In the genomic region with DNA sequence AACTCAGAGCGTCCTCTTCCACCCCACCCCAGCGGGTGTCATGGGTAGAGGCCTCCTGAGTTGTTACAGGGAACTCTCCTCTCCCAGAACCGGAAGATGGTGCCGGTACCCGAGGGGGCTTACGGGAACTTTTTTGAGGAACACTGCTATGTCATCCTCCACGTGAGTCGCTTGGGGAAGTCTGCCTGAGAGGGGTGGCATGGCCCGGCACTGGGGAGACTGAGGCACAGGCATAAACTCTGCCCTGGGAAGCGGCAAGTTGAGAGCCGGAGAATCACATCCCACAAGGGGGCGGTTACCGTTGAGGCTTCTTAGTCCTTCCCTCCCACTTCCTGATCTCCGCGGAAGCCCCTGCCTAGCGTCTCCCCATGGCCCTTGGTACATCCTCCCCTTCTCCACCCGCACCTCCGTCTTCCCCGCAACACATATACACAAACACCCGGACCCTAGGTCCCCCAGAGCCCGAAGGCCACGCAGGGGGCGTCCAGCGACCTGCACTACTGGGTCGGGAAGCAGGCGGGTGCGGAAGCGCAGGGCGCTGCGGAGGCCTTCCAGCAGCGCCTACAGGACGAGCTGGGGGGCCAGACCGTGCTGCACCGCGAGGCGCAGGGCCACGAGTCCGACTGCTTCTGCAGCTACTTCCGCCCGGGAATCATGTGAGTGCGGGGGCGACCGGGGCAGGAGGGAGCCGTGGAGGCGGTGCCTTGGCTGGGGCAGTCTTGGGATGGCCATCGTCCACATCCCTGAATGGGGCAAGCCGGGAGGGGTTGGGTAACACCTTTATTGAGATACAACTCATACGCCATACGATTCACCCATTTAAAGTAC, we compare ENCODE assay signal across 1 cellular context.
TF ChIP-seq lines count a peak whose summit lies in the region.

No MANE protein-coding gene starts in this region.

TF ChIP-seq in K562, 482 proteins besides CTCF, POLR2A, EP300 and RAD21 (continued from another document and continues in another):
- TF ChIP-seq ZBTB40 (IDR thresholded peaks at IDR 0.05) (peak; percentile 94), ZBTB40 (CRISPR knock-in tag; IDR thresholded peaks at IDR 0.05) (no peak), TFAP4 (CRISPR knock-in tag; IDR thresholded peaks at IDR 0.05; ENCODE audit: borderline replicate concordance) (peak; percentile 94), U2AF1 (optimal IDR thresholded peaks at IDR 0.05; ENCODE audit: low read depth, low read length) (no peak), PTBP1 (IDR thresholded peaks at IDR 0.05; ENCODE audit: low read depth, low read length) (0 out of 2 replicates have a peak, but pooled peaks have one; percentile 14), NFATC3 (IDR thresholded peaks at IDR 0.05) (peak; percentile 20; the same call in 1 of the 2 replicates), TEAD2 (tag; IDR thresholded peaks at IDR 0.05) (no peak), ZNF184 (CRISPR knock-in tag; IDR thresholded peaks at IDR 0.05) (no peak), ZNF395 (CRISPR knock-in tag; IDR thresholded peaks at IDR 0.05) (no peak), KHSRP (IDR thresholded peaks at IDR 0.05) (no peak), ZNF212 (CRISPR knock-in tag; IDR thresholded peaks at IDR 0.05) (0 out of 2 replicates have a peak, but pooled peaks have one; percentile 44), ZFP36 (IDR thresholded peaks at IDR 0.05; ENCODE audit: low read depth, low read length, partially characterized antibody) (no peak), IFI16 (CRISPR knock-in tag; IDR thresholded peaks at IDR 0.05) (no peak), CCNT2 (IDR thresholded peaks at IDR 0.05; ENCODE audit: borderline replicate concordance, extremely low read depth, insufficient read length, low read depth, low read length) (peak; percentile 82), ZNF407 (IDR thresholded peaks at IDR 0.05; ENCODE audit: low read depth) (no peak), SIN3A (IDR thresholded peaks at IDR 0.05; ENCODE audit: borderline replicate concordance in 2 of 2, control insufficient read depth in 1 of 2, low read depth in 2 of 2, low read length in 2 of 2) (peak; percentile 58 to 71; a peak in 2 of 4 replicates), PCBP1 (IDR thresholded peaks at IDR 0.05; ENCODE audit: low read depth, low read length, poor library complexity, severe bottlenecking) (no peak), TEAD4 (IDR thresholded peaks at IDR 0.05; ENCODE audit: low read length) (peak; percentile 31), TEAD4 (CRISPR knock-in tag; IDR thresholded peaks at IDR 0.05; ENCODE audit: borderline replicate concordance) (no peak), ERF (CRISPR knock-in tag; IDR thresholded peaks at IDR 0.05) (peak; percentile 81), ASH1L (IDR thresholded peaks at IDR 0.05; ENCODE audit: borderline replicate concordance, low read depth, partially characterized antibody) (peak; percentile 66)
- TF ChIP-seq, protein P1, sequence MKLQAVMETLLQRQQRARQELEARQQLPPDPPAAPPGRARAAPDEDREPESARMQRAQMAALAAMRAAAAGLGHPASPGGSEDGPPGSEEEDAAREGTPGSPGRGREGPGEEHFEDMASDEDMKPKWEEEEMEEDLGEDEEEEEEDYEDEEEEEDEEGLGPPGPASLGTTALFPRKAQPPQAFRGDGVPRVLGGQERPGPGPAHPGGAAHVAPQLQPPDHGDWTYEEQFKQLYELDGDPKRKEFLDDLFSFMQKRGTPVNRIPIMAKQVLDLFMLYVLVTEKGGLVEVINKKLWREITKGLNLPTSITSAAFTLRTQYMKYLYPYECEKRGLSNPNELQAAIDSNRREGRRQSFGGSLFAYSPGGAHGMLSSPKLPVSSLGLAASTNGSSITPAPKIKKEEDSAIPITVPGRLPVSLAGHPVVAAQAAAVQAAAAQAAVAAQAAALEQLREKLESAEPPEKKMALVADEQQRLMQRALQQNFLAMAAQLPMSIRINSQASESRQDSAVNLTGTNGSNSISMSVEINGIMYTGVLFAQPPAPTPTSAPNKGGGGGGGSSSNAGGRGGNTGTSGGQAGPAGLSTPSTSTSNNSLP (IDR thresholded peaks at IDR 0.05; ENCODE audit: borderline replicate concordance, low read depth, low read length), result no peak
- TF ChIP-seq, protein P2, sequence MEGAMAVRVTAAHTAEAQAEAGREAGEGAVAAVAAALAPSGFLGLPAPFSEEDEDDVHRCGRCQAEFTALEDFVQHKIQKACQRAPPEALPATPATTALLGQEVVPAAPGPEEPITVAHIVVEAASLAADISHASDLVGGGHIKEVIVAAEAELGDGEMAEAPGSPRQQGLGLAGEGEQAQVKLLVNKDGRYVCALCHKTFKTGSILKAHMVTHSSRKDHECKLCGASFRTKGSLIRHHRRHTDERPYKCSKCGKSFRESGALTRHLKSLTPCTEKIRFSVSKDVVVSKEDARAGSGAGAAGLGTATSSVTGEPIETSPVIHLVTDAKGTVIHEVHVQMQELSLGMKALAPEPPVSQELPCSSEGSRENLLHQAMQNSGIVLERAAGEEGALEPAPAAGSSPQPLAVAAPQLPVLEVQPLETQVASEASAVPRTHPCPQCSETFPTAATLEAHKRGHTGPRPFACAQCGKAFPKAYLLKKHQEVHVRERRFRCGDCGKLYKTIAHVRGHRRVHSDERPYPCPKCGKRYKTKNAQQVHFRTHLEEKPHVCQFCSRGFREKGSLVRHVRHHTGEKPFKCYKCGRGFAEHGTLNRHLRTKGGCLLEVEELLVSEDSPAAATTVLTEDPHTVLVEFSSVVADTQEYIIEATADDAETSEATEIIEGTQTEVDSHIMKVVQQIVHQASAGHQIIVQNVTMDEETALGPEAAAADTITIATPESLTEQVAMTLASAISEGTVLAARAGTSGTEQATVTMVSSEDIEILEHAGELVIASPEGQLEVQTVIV (CRISPR knock-in tag; IDR thresholded peaks at IDR 0.05; ENCODE audit: borderline replicate concordance), result no peak
